In the genomic region with DNA sequence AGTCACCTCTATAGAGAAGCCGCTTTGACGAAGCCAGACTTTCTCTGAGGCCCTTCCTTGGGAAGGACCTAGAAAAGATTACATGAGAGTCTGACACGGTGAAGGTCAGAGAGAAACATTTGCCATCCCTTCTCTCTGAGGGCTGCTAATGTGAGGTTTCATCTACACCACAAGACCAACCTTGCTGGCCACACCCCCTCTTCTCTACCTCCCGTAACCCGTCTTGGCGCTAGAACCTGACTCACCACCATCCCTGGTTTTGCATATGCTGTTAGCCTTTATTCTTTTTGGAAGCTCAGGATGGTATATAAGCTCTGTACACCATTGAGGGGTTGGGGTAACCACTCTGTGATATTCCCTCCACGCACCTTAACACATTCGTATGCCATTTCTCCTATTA, we compare ENCODE assay signal across 34 cellular contexts.
"Had no signal": no experiment of that assay in that cellular context is flagged by ENCODE, and none has a peak within 500 bp of the region (broad histone marks: within the 10 kb centered on the region; RNA-seq: fewer than 3 reads in every experiment).

No MANE protein-coding gene starts in this region.

- DNase-seq: Karpas-422, Kasumi-1, MG63, MM.1S, MV-4-11, NCI-H1048, NCI-H1092, NCI-H1092 treated with DMSO at 0.1 percent for 48 hours, NCI-H1105, NCI-H1105 treated with DMSO at 0.1 percent for 48 hours, NCI-H1417, NCI-H1417 treated with DMSO at 0.1 percent for 48 hours, NCI-H1436, NCI-H1436 treated with DMSO at 0.1 percent for 48 hours, NCI-H146, NCI-H1694, NCI-H1694 treated with DMSO at 0.1 percent for 48 hours, NCI-H187, NCI-H187 treated with DMSO at 0.1 percent for 48 hours, NCI-H1930, NCI-H2029, NCI-H2029 treated with DMSO at 0.1 percent for 48 hours, NCI-H2081, NCI-H2081 treated with DMSO at 0.1 percent for 48 hours, NCI-H2107, NCI-H2171, NCI-H2171 treated with DMSO at 0.1 percent for 48 hours, NCI-H2227 treated with DMSO at 0.1 percent for 48 hours, NCI-H226, NCI-H345, NCI-H446, NCI-H446 treated with DMSO at 0.1 percent for 48 hours, NCI-H510A, NCI-H510A treated with DMSO at 0.1 percent for 48 hours had no signal

- H3K4me3 ChIP-seq: MG63 had no signal

- H3K36me3 ChIP-seq: MG63 had no signal

- H3K27me3 ChIP-seq: MG63 had no signal
